Comparison of ENCODE assay signal across 8 cellular contexts in the genomic region with DNA sequence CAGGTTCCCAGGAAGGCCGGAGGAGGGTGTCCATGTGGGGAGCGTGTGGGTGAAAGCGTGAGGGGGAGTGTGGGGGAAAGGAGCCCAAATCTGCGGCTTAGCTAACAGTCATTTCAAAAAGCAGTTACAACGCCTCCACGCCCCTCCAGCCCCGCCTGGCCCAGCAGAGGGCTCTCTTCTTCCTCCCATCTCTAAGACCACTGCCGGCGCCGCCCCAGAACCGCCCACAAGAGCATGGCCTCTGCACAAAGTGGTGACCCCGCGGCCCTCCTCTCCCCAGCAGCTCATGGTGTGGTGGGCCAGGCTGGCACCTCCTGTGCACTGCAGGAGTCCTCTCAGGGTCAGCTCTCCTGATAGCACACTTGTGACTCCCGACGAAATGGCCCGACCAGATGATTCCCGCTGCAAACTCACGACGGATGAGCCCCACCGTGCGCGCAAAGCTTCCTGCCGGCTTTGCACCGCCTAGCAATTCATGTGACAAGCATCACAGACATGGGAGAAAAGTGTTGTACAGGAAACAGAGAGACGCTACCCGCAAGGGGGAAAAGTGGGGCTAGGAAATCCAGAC. TPM values are rescaled to one million over a fixed set of nuclear protein-coding genes. Genes with fewer than 3 reads are reported as not detected.
DNase-seq lines count a peak whose midpoint lies in the region; ATAC-seq and TF ChIP-seq lines count a peak whose summit lies in the region.

No MANE protein-coding gene starts in this region.

- H3K27me3 ChIP-seq in Caco-2 (replicated peaks; ENCODE audit: control insufficient read depth, insufficient read depth, low read length) = no peaks in the 10 kb centered on the region
- H3K27me3 ChIP-seq in thoracic aorta (replicated peaks; ENCODE audit: insufficient read depth) = no peaks in the 10 kb centered on the region

- H3K4me1 Mint-ChIP-seq in Caco-2 (ENCODE audit: low read depth, unreplicated experiment) (peaks cover 25% of the 10 kb centered on the region), osteocyte (ENCODE audit: unreplicated experiment) (peaks cover 18% of the 10 kb centered on the region)
- peaks cover 16% of the 10 kb centered on the region for H3K4me1 Mint-ChIP-seq in activated naive CD4-positive, alpha-beta T cell treated with anti-CD3 and anti-CD28 coated beads for 36 hours (ENCODE audit: low read depth)

- ATAC-seq in GM19463 (IDR thresholded peaks at IDR 0.05; ENCODE audit: unreplicated experiment) (peak; percentile 97), HG03575 (IDR thresholded peaks at IDR 0.05; ENCODE audit: extremely low read depth, insufficient number of reproducible peaks, low FRiP score, unreplicated experiment) (peak; percentile 77), thoracic aorta (ENCODE audit: insufficient number of reproducible peaks, low FRiP score, low read depth) (peak; percentile 79)

- intact Hi-C loops in Caco-2 (cut with micrococcal nuclease; ENCODE audit: unreplicated experiment) = loop anchor here (1.0 to 2.0 kb wide), 4 partner anchors 43 to 162 kb away; a partner anchor contains a TSS
- intact Hi-C loops in activated naive CD4-positive, alpha-beta T cell treated with anti-CD3 and anti-CD28 coated beads for 36 hours (cut with micrococcal nuclease) = loop anchor here (1.0 to 5.0 kb wide), 10 partner anchors 13 to 305 kb away; a partner anchor contains a TSS

- H3K27me3 Mint-ChIP-seq in Caco-2 (ENCODE audit: insufficient read depth, unreplicated experiment) = no peaks in the 10 kb centered on the region
- H3K27me3 Mint-ChIP-seq in activated naive CD4-positive, alpha-beta T cell treated with anti-CD3 and anti-CD28 coated beads for 36 hours (ENCODE audit: low read depth) = no peaks in the 10 kb centered on the region
- no peaks in the 10 kb centered on the region for H3K27me3 Mint-ChIP-seq in osteocyte (ENCODE audit: unreplicated experiment)

- DNase-seq in Caco-2 (peak; percentile 88 to 90), glomerular visceral epithelial cell (ENCODE audit: extremely low spot score) (peak; percentile 82), osteocyte (ENCODE audit: extremely low spot score, unreplicated experiment) (peak; percentile 89), thoracic aorta (ENCODE audit: low spot score) (peak; percentile 70)
- peak; percentile 94 for DNase-seq in activated naive CD4-positive, alpha-beta T cell treated with anti-CD3 and anti-CD28 coated beads for 36 hours

- H3K36me3 Mint-ChIP-seq in Caco-2 (ENCODE audit: insufficient read depth, unreplicated experiment) (no peaks in the 10 kb centered on the region), osteocyte (ENCODE audit: unreplicated experiment) (no peaks in the 10 kb centered on the region)
- no peaks in the 10 kb centered on the region for H3K36me3 Mint-ChIP-seq in activated naive CD4-positive, alpha-beta T cell treated with anti-CD3 and anti-CD28 coated beads for 36 hours (ENCODE audit: low read depth)

- H3K36me3 ChIP-seq in Caco-2 (ENCODE audit: control insufficient read depth, insufficient read depth, low read length) (no peaks in the 10 kb centered on the region), thoracic aorta (no peaks in the 10 kb centered on the region)

- POLR2A ChIA-PET in Caco-2 (lab: Charles Lee) = interaction anchor here (0.6 kb wide), 1 partner anchor 96 kb away, joined by 3 read pairs; no protein-coding TSS in a partner anchor

- BruUV-seq in Caco-2 (replicated peaks; lab: Mats Ljungman, UMichigan) = no TSS peak

- no peaks in the 10 kb centered on the region for H3K9me3 ChIP-seq in Caco-2
- H3K9me3 ChIP-seq in thoracic aorta = no peaks in the 10 kb centered on the region

- H3K4me3 ChIP-seq in Caco-2 (ENCODE audit: low read depth, low read length) = peak overlapping the region; percentile 51
- H3K4me3 ChIP-seq in thoracic aorta = peak overlapping the region; percentile 87

- H3K9me3 Mint-ChIP-seq in Caco-2 (ENCODE audit: unreplicated experiment) = peaks cover 13% of the 10 kb centered on the region
- H3K9me3 Mint-ChIP-seq in activated naive CD4-positive, alpha-beta T cell treated with anti-CD3 and anti-CD28 coated beads for 36 hours = no peaks in the 10 kb centered on the region
- no peaks in the 10 kb centered on the region for H3K9me3 Mint-ChIP-seq in osteocyte (ENCODE audit: unreplicated experiment)

- H3K27ac Mint-ChIP-seq in Caco-2 (ENCODE audit: unreplicated experiment) (peak overlapping the region; percentile 68), osteocyte (ENCODE audit: unreplicated experiment) (peak overlapping the region; percentile 80)
- H3K27ac Mint-ChIP-seq in activated naive CD4-positive, alpha-beta T cell treated with anti-CD3 and anti-CD28 coated beads for 36 hours = peak overlapping the region; percentile 93

- H3K4me3 Mint-ChIP-seq in Caco-2 (ENCODE audit: unreplicated experiment) (peak overlapping the region; percentile 85), osteocyte (ENCODE audit: unreplicated experiment) (peak overlapping the region; percentile 83)
- H3K4me3 Mint-ChIP-seq in activated naive CD4-positive, alpha-beta T cell treated with anti-CD3 and anti-CD28 coated beads for 36 hours = peak overlapping the region; percentile 92

- CTCF ChIA-PET in Caco-2 (lab: Charles Lee) = interaction anchor here (0.6 to 2.3 kb wide), 9 partner anchors 9 to 163 kb away, joined by 3 to 27 read pairs (median 5); a partner anchor contains a TSS
- CTCF ChIA-PET in activated naive CD4-positive, alpha-beta T cell treated with anti-CD3 and anti-CD28 coated beads for 36 hours (lab: Charles Lee) = interaction anchor here (0.7 to 6.3 kb wide), 19 partner anchors 8 to 163 kb away, joined by 3 to 101 read pairs (median 6); a partner anchor contains a TSS

- H3K27ac ChIP-seq in thoracic aorta = peak overlapping the region in 1 of 2 donors; percentile 20

- TF ChIP-seq POLR2A in Raji (IDR thresholded peaks at IDR 0.05; ENCODE audit: insufficient read depth, low read depth, low read length) = peak; percentile 79

- TF ChIP-seq CTCF in Caco-2 (IDR thresholded peaks at IDR 0.05; ENCODE audit: insufficient read depth in 1 of 2, low read depth in 1 of 2, low read length in 1 of 2, severe bottlenecking in 1 of 2, unreplicated experiment in 1 of 2) (peak; percentile 72 to 82), osteocyte (IDR thresholded peaks at IDR 0.05) (peak; percentile 90), thoracic aorta (IDR thresholded peaks at IDR 0.05) (peak; percentile 54)

- H3K4me1 ChIP-seq in Caco-2 (peaks cover 23% of the 10 kb centered on the region), thoracic aorta (ENCODE audit: control insufficient read depth in 1 of 2, low read depth in 2 of 2) (peaks cover 0 to 10% of the 10 kb centered on the region in 2 donors)

RNA-seq across cellular contexts. Expression of a gene that starts 12.4 kb away (rescaled TPM):
- total RNA-seq in Caco-2 (2022) (31.3 and 32.3 TPM in 2 replicates), osteocyte (28.8 and 33.9 TPM in 2 replicates), thoracic aorta (10 to 100 TPM; 65.5 to 80.6 TPM)
- 10 to 100 TPM; 55.0 to 61.2 TPM for total RNA-seq in activated naive CD4-positive, alpha-beta T cell treated with anti-CD3 and anti-CD28 coated beads for 36 hours

RNA-seq across cellular contexts. Expression of a gene that starts 37.1 kb away (rescaled TPM):
- total RNA-seq in Caco-2 (2022) (not detected in 2 replicates), osteocyte (not detected in 2 replicates), thoracic aorta (not detected)
- total RNA-seq in activated naive CD4-positive, alpha-beta T cell treated with anti-CD3 and anti-CD28 coated beads for 36 hours = not detected

RNA-seq across cellular contexts. Expression of a gene that starts 43.5 kb away (rescaled TPM):
- not detected in 2 replicates for total RNA-seq in Caco-2 (2022)
- total RNA-seq in activated naive CD4-positive, alpha-beta T cell treated with anti-CD3 and anti-CD28 coated beads for 36 hours = under 1 TPM; 0.29 to 0.44 TPM
- total RNA-seq in osteocyte = not detected in 2 replicates
- total RNA-seq in thoracic aorta = not detected

RNA-seq across cellular contexts. Expression of a gene that starts 43.6 kb away (rescaled TPM):
- total RNA-seq in Caco-2 (2022) = 0.25 and 0.28 TPM in 2 replicates
- total RNA-seq in activated naive CD4-positive, alpha-beta T cell treated with anti-CD3 and anti-CD28 coated beads for 36 hours = under 1 TPM; 0.02 to 0.05 TPM
- 0.05 and 0.13 TPM in 2 replicates for total RNA-seq in osteocyte
- under 1 TPM; 0.14 to 0.85 TPM for total RNA-seq in thoracic aorta
